35 cellular contexts compared by ENCODE assay signal in the genomic region with DNA sequence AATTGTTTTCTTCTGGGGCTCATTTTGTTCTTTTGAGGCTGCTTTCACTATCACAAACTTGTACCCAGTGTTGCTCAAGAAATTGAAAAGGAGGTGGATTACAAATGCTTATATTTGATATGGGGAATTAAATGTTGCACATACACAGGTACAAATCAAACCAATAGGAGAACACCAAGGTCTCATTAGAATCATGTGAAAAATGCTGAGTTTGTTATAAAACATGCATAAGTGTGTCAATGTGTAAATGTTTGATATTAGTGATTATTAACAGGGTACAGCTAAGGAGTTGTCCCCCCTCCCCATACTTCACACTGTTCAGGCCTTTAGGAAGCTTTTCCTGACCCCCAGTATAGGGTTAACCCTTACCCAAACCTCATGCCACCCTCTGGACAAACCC.
"Had no signal": no experiment of that assay in that cellular context is flagged by ENCODE, and none has a peak within 500 bp of the region (broad histone marks: within the 10 kb centered on the region; RNA-seq: fewer than 3 reads in every experiment).

No MANE protein-coding gene starts in this region.

- H3K9me3 ChIP-seq: MG63 had no signal

- DNase-seq: MG63, MM.1S, MV-4-11, NCI-H1048, NCI-H1092, NCI-H1092 treated with DMSO at 0.1 percent for 48 hours, NCI-H1105, NCI-H1105 treated with DMSO at 0.1 percent for 48 hours, NCI-H1417, NCI-H1417 treated with DMSO at 0.1 percent for 48 hours, NCI-H1436, NCI-H1436 treated with DMSO at 0.1 percent for 48 hours, NCI-H146, NCI-H1694, NCI-H1694 treated with DMSO at 0.1 percent for 48 hours, NCI-H187, NCI-H187 treated with DMSO at 0.1 percent for 48 hours, NCI-H1930, NCI-H2029, NCI-H2029 treated with DMSO at 0.1 percent for 48 hours, NCI-H2081, NCI-H2081 treated with DMSO at 0.1 percent for 48 hours, NCI-H2107, NCI-H2171, NCI-H2171 treated with DMSO at 0.1 percent for 48 hours, NCI-H2227 treated with DMSO at 0.1 percent for 48 hours, NCI-H226, NCI-H345, NCI-H446, NCI-H446 treated with DMSO at 0.1 percent for 48 hours, NCI-H510A, NCI-H510A treated with DMSO at 0.1 percent for 48 hours, NCI-H524, NCI-H524 treated with DMSO at 0.1 percent for 48 hours, NCI-H526 had no signal

- H3K36me3 ChIP-seq: MG63 had no signal

- H3K27me3 ChIP-seq: MG63 had no signal

- H3K4me3 ChIP-seq: MG63 had no signal
